ENCODE assay signal across 9 cellular contexts in the genomic region with DNA sequence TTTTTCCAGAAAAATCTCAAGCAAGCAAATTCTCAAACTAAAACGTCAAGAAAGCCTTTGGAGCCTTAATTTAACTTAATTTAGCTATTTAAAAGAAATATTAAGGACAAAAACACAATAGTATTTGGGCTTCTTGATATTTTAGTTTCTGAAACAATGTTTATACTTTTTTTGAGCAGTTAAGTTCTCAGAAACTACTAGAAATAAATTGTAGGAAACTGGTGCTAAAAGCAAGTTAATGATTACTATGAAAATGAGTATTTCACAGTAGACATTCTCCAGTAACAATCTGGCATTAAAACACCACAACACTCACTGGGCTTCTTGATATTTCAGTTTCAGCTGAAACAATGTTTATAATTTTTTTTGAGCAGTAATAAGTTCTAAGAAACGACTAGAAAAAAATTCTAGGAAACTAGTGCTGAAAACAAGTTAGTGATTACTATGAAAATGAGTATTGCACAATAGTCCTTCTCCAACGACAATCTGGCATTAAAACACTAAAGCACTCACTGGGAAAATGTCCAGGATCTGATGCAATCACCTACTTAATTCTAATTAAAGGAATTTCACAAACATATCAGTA. TPM values are rescaled to one million over a fixed set of nuclear protein-coding genes. Genes with fewer than 3 reads are reported as not detected.
DNase-seq lines count a peak whose midpoint lies in the region; ATAC-seq, FAIRE-seq and TF ChIP-seq lines count a peak whose summit lies in the region.
"Had no signal": no experiment of that assay in that cellular context is flagged by ENCODE, and none has a peak within 500 bp of the region (broad histone marks: within the 10 kb centered on the region; RNA-seq: fewer than 3 reads in every experiment).

No MANE protein-coding gene starts in this region.

- peaks cover 34% of the 10 kb centered on the region for H3K36me3 Mint-ChIP-seq in CD8-positive, alpha-beta T cell

- CTCF ChIA-PET in CD8-positive, alpha-beta T cell (lab: Charles Lee) = no interaction called here

- no peaks in the 10 kb centered on the region for H3K79me2 ChIP-seq in trophoblast cell (ENCODE audit: control insufficient read depth, insufficient read depth, low read length, poor library complexity)

- no peak overlapping the region for H4K91ac ChIP-seq in trophoblast cell (ENCODE audit: low read depth, low read length)

- H3K36me3 ChIP-seq in CD8-positive, alpha-beta T cell (ENCODE audit: insufficient read depth, low read length) = no peaks in the 10 kb centered on the region
- no peaks in the 10 kb centered on the region for H3K36me3 ChIP-seq in trophoblast cell (ENCODE audit: control insufficient read depth in 1 of 2, insufficient read depth in 2 of 2, low read length in 2 of 2)
- H3K36me3 ChIP-seq: cardiac muscle cell had no signal

- no peaks in the 10 kb centered on the region for H3K27me3 ChIP-seq in CD8-positive, alpha-beta T cell (ENCODE audit: insufficient read depth, low read length)
- H3K27me3 ChIP-seq in trophoblast cell (ENCODE audit: insufficient read depth, low read length) = no peaks in the 10 kb centered on the region
- H3K27me3 ChIP-seq: cardiac muscle cell had no signal

- ATAC-seq in CD8-positive, alpha-beta T cell = no peak
- no peak for ATAC-seq in GM21786 (IDR thresholded peaks at IDR 0.05; ENCODE audit: unreplicated experiment)

- H3K14ac ChIP-seq in trophoblast cell (ENCODE audit: low read length) = no peak overlapping the region

- no peak overlapping the region for H3K23ac ChIP-seq in trophoblast cell (ENCODE audit: low read length)

- H4K12ac ChIP-seq in trophoblast cell (ENCODE audit: low read depth, low read length) = no peak overlapping the region

- no peak overlapping the region for H3K4me2 ChIP-seq in trophoblast cell (ENCODE audit: low read length)

- no peak overlapping the region for H3K27ac ChIP-seq in CD8-positive, alpha-beta T cell (ENCODE audit: low read depth, low read length)
- H3K27ac ChIP-seq in cingulate gyrus (ENCODE audit: low read depth, low read length) (peak overlapping the region; percentile 74), trophoblast cell (ENCODE audit: low read depth, low read length) (no peak overlapping the region)

- H3K79me1 ChIP-seq in trophoblast cell (ENCODE audit: low read length) = no peaks in the 10 kb centered on the region

- no peak overlapping the region for H3K4me3 ChIP-seq in CD8-positive, alpha-beta T cell (ENCODE audit: low read depth, low read length)
- no peak overlapping the region for H3K4me3 ChIP-seq in NB4 (ENCODE audit: low read depth, low read length)
- no peak overlapping the region for H3K4me3 ChIP-seq in trophoblast cell (ENCODE audit: low read depth, low read length)
- H3K4me3 ChIP-seq: cardiac muscle cell had no signal

- no peak overlapping the region for H3K4me3 Mint-ChIP-seq in CD8-positive, alpha-beta T cell

- no peaks in the 10 kb centered on the region for H3K27me3 Mint-ChIP-seq in CD8-positive, alpha-beta T cell (ENCODE audit: low read depth)

- H3K9ac ChIP-seq in trophoblast cell (ENCODE audit: low read length) = no peak overlapping the region

- H2AFZ ChIP-seq in trophoblast cell (ENCODE audit: insufficient read depth, low read length, poor library complexity) = no peak overlapping the region

- peaks cover 14% of the 10 kb centered on the region for H3K4me1 ChIP-seq in CD8-positive, alpha-beta T cell (ENCODE audit: insufficient read depth, low read length)
- no peaks in the 10 kb centered on the region for H3K4me1 ChIP-seq in trophoblast cell (ENCODE audit: control insufficient read depth in 1 of 2, insufficient read depth in 2 of 2, low read length in 2 of 2)

- H2BK120ac ChIP-seq in trophoblast cell (ENCODE audit: insufficient read depth, low read length, poor library complexity) = no peak overlapping the region

- H2BK5ac ChIP-seq in trophoblast cell (ENCODE audit: low read depth, low read length, poor library complexity) = no peak overlapping the region

- no peak overlapping the region for H3K18ac ChIP-seq in trophoblast cell (ENCODE audit: low read length)

- H4K8ac ChIP-seq in trophoblast cell (ENCODE audit: low read depth, low read length) = no peak overlapping the region

- TF ChIP-seq CTCF in CD8-positive, alpha-beta T cell (IDR thresholded peaks at IDR 0.05) = no peak
- TF ChIP-seq CTCF in NB4 (IDR thresholded peaks at IDR 0.05; ENCODE audit: low read depth, low read length) = no peak

- no CpG with 5 or more reads among the region's 3 CpGs for WGBS in trophoblast cell (ENCODE audit: extremely low coverage, insufficient coverage, insufficient read length)

- H2BK12ac ChIP-seq in trophoblast cell (ENCODE audit: low read length) = no peak overlapping the region

- intact Hi-C loops in CD8-positive, alpha-beta T cell (cut with DNase I, micrococcal nuclease) = no loop called here

- POLR2A ChIA-PET in CD8-positive, alpha-beta T cell (lab: Charles Lee) = interaction anchor here (1.0 kb wide), 1 partner anchor 46 kb away, joined by 4 read pairs; a partner anchor contains a TSS

- no peak overlapping the region for H3K4ac ChIP-seq in trophoblast cell (ENCODE audit: low read depth, low read length)

- H3K4me1 Mint-ChIP-seq in CD8-positive, alpha-beta T cell (ENCODE audit: low read depth) = peaks cover 54% of the 10 kb centered on the region

- H3K9me3 ChIP-seq in CD8-positive, alpha-beta T cell (ENCODE audit: low read length) = no peaks in the 10 kb centered on the region
- no peaks in the 10 kb centered on the region for H3K9me3 ChIP-seq in trophoblast cell (ENCODE audit: insufficient read depth, low read depth, low read length)

- TF ChIP-seq POLR2A in NB4 (IDR thresholded peaks at IDR 0.05; ENCODE audit: extremely low read depth, insufficient read length) = no peak

- no peaks in the 10 kb centered on the region for H3K9me3 Mint-ChIP-seq in CD8-positive, alpha-beta T cell

- H2AK5ac ChIP-seq in trophoblast cell (ENCODE audit: low read length) = no peak overlapping the region

- peak overlapping the region; percentile 55 for H3K27ac Mint-ChIP-seq in CD8-positive, alpha-beta T cell

- no peak for FAIRE-seq in GM19239 (lab: Jason Lieb, UNC)

- no peak for DNase-seq in CD8-positive, alpha-beta T cell
- DNase-seq in NB4 (ENCODE audit: low read depth) (peak; percentile 55), mucosa of gallbladder (ENCODE audit: low spot score) (peak; percentile 50), GM19239 (ENCODE audit: insufficient read length, low spot score) (no peak), trophoblast cell (no peak), NCI-H2107 treated with DMSO at 0.1 percent for 48 hours (lab: John Stamatoyannopoulos, UW; ENCODE audit: unreplicated experiment) (no peak)

RNA-seq across cellular contexts. Expression of a gene that starts 45.1 kb away (rescaled TPM):
- 10 to 100 TPM; 20.1 to 22.5 TPM for total RNA-seq in CD8-positive, alpha-beta T cell
- 63.8 TPM for total RNA-seq in mucosa of gallbladder
- 8.6 and 8.9 TPM in 2 replicates for polyA plus RNA-seq in trophoblast cell (2013)

RNA-seq across cellular contexts. Expression of a gene that starts 45.4 kb away (rescaled TPM):
- total RNA-seq in CD8-positive, alpha-beta T cell = 1 to 10 TPM; 4.5 to 5.8 TPM
- total RNA-seq in mucosa of gallbladder = 52.2 TPM
- polyA plus RNA-seq in trophoblast cell (2013) = 17.5 and 18.8 TPM in 2 replicates

RNA-seq across cellular contexts. Expression of a gene that starts 49.0 kb away (rescaled TPM):
- total RNA-seq in CD8-positive, alpha-beta T cell = 1 to 10 TPM; 2.4 to 3.8 TPM
- total RNA-seq in mucosa of gallbladder = 3.4 TPM
- polyA plus RNA-seq in trophoblast cell (2013) = 0.25 and 0.55 TPM in 2 replicates

Comparison
In these comparisons a context has a peak if more than half of its experiments do, and no peak if none do; other contexts are left out.
1. DNase-seq: peak in NB4 (single experiment) and mucosa of gallbladder (single experiment); none in CD8-positive, alpha-beta T cell (0 of 7), GM19239 (single experiment), trophoblast cell (0 of 2) and NCI-H2107 treated with DMSO at 0.1 percent for 48 hours (single experiment).